8 cellular contexts compared by ENCODE assay signal in the genomic region with DNA sequence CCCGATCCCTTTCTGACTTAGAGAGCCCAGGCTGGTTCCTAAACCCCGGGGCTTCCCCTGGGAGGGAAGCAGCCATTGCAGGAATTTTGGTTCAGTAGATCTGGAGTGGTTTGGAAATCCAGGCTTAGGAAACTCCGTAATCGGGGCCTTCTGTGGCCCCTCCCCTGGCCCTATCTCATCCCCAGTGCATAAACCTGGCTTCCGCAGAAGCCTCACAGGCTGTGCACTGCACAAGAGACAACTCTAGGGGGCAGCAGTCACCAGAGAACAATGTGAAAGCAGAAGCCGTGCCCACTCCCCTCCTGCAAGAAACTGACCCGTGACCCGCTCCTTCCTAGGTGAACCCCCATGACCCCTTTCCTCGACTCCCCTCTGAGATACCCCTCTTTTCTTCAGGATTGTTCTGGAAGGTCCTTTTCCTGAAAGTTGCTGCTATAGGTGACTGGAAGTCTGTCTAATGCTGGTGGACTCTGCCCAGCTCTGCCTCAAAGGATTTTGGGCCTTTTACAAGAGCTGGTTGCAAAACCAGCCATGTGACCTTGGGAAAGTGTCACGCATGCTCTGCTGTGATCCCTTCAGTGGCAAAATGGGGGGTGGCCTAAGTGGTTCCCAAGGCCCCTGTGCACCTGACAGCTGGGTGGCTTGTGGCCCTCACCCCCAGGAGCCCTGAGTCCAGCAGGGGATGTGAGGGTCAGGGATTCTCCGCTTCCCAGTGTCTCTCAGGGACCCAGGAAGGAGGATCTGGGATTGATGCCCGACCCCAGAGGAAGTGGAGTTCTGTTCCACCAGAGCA. TPM values are rescaled to one million over a fixed set of nuclear protein-coding genes. Genes with fewer than 3 reads are reported as not detected.
DNase-seq lines count a peak whose midpoint lies in the region; ATAC-seq and TF ChIP-seq lines count a peak whose summit lies in the region.

No MANE protein-coding gene starts in this region.

- H3K9me3 Mint-ChIP-seq in activated B cell treated with CpG ODN at 0.5 μM for 24 hours: no peaks in the 10 kb centered on the region

- ATAC-seq in IMR-90 (ENCODE audit: low read depth) (peak; percentile 66), activated B cell treated with CpG ODN at 0.5 μM for 24 hours (ENCODE audit: low read depth) (peak; percentile 69), GM18505 (IDR thresholded peaks at IDR 0.05; ENCODE audit: unreplicated experiment) (no peak), HG03571 (IDR thresholded peaks at IDR 0.05; ENCODE audit: unreplicated experiment) (no peak)

- no peak overlapping the region for H2BK20ac ChIP-seq in IMR-90 (ENCODE audit: low read depth, low read length)

- peaks cover 52% of the 10 kb centered on the region for H3K27me3 Mint-ChIP-seq in activated B cell treated with CpG ODN at 0.5 μM for 24 hours

- H3K4me3 ChIP-seq in BLaER1 treated with 17β-estradiol and CSF1 and Interleukin-3, amounts not matched to agents 10 nM and 100 nM: peak overlapping the region in 9 of 10 experiments; percentile 1 to 61 (median 38); a peak in 13 of 20 replicates
- no peak overlapping the region for H3K4me3 ChIP-seq in IMR-90 (ENCODE audit: insufficient read depth, low read depth, low read length)
- H3K4me3 ChIP-seq in duodenal mucosa (ENCODE audit: low read depth in 1 of 2, low read length in 2 of 2): peak overlapping the region; percentile 61 to 70
- H3K4me3 ChIP-seq in lower leg skin (ENCODE audit: low read depth, poor library complexity, severe bottlenecking): peak overlapping the region; percentile 16

- no peaks in the 10 kb centered on the region for H3K79me1 ChIP-seq in IMR-90 (ENCODE audit: low read depth in 1 of 2, low read length in 2 of 2)

- no peak overlapping the region for H2AK9ac ChIP-seq in IMR-90 (replicated peaks; ENCODE audit: low read depth, low read length, poor library complexity)

- no peak overlapping the region for H2BK15ac ChIP-seq in IMR-90 (ENCODE audit: low read depth, low read length)

- no peak overlapping the region for H2BK120ac ChIP-seq in IMR-90 (ENCODE audit: low read depth, low read length)

- no peaks in the 10 kb centered on the region for H3K9me3 ChIP-seq in BLaER1 treated with 17β-estradiol and CSF1 and Interleukin-3, amounts not matched to agents 10 nM and 100 nM (replicated peaks in 1 of 11)
- H3K9me3 ChIP-seq in IMR-90 (ENCODE audit: control insufficient read depth, insufficient read depth, low read length) (no peaks in the 10 kb centered on the region), duodenal mucosa (ENCODE audit: control insufficient read depth in 1 of 2, low read length in 2 of 2) (no peaks in the 10 kb centered on the region)

- in situ Hi-C loops in IMR-90 (cut with MboI; ENCODE audit: low sequenced_read_pairs): no loop called here

- CTCF ChIA-PET in IMR-90 (lab: Yijun Ruan, JAX): interaction anchor here (1.0 kb wide), 1 partner anchor 24 kb away, joined by 3 read pairs; no protein-coding TSS in a partner anchor
- CTCF ChIA-PET in activated B cell treated with CpG ODN at 0.5 μM for 24 hours (lab: Charles Lee): no interaction called here

- H2AFZ ChIP-seq in IMR-90 (replicated peaks; ENCODE audit: low read length, poor library complexity): peak overlapping the region; percentile 29

- DNase-seq in IMR-90 (no peak), activated B cell treated with CpG ODN at 0.5 μM for 24 hours (no peak), lower leg skin (ENCODE audit: low spot score in 2 of 2) (peak in 1 of 2 donors; percentile 86)
- peak; percentile 24 to 46 for DNase-seq in stimulated activated CD8-positive, alpha-beta memory T cell treated with anti-CD3 and anti-CD28 coated beads, Interleukin-2, amount 100 ng/mL, for 48 hours (ENCODE audit: low read depth in 2 of 2)

- TF ChIP-seq RAD21 in IMR-90 (IDR thresholded peaks at IDR 0.05; ENCODE audit: low read length): peak; percentile 30; the same call in 1 of the 2 replicates

- H3K4me3 Mint-ChIP-seq in activated B cell treated with CpG ODN at 0.5 μM for 24 hours: peak overlapping the region; percentile 66

- WGBS in IMR-90 (ENCODE audit: extremely low coverage in 2 of 2, insufficient read length in 1 of 2), 2 experiments: 80% methylated on average over 1 of the region's 12 CpGs; no CpG with 5 or more reads in 1 of the 2 experiments
- 30 to 39% methylated on average over 10 to 11 of the region's 12 CpGs for WGBS in lower leg skin, 2 donors

- dilution Hi-C loops in IMR-90 (cut with HindIII; ENCODE audit: low sequenced_read_pairs, unreplicated experiment): no loop called here

- H3K14ac ChIP-seq in IMR-90 (replicated peaks; ENCODE audit: low read depth, low read length): no peak overlapping the region

- intact Hi-C loops in IMR-90 (cut with micrococcal nuclease): no loop called here
- intact Hi-C loops in activated B cell treated with CpG ODN at 0.5 μM for 24 hours (cut with micrococcal nuclease): no loop called here
- intact Hi-C loops in lower leg skin (cut with DNase I; ENCODE audit: low total_unique reads): no loop called here

- H3K4me1 Mint-ChIP-seq in activated B cell treated with CpG ODN at 0.5 μM for 24 hours: peaks cover 20% of the 10 kb centered on the region

- no peak overlapping the region for H4K5ac ChIP-seq in IMR-90 (ENCODE audit: low read depth, low read length)

- H3K9me1 ChIP-seq in IMR-90 (ENCODE audit: insufficient read depth, low read length): no peaks in the 10 kb centered on the region

- H3K27ac Mint-ChIP-seq in activated B cell treated with CpG ODN at 0.5 μM for 24 hours: no peak overlapping the region

- peaks cover 17 to 80% (median 68%) of the 10 kb centered on the region in 11 experiments for H3K27me3 ChIP-seq in BLaER1 treated with 17β-estradiol and CSF1 and Interleukin-3, amounts not matched to agents 10 nM and 100 nM
- H3K27me3 ChIP-seq in IMR-90 (ENCODE audit: control insufficient read depth, insufficient read depth, low read length): peaks cover 78% of the 10 kb centered on the region
- peaks cover 0 to 23% of the 10 kb centered on the region in 2 donors for H3K27me3 ChIP-seq in duodenal mucosa (ENCODE audit: control insufficient read depth in 1 of 2, insufficient read depth in 2 of 2, low read length in 2 of 2)

- peak overlapping the region in 6 of 11 experiments; percentile 7 to 47 (median 40); a peak in 5 of 22 replicates for H3K9ac ChIP-seq in BLaER1 treated with 17β-estradiol and CSF1 and Interleukin-3, amounts not matched to agents 10 nM and 100 nM
- no peak overlapping the region for H3K9ac ChIP-seq in IMR-90 (ENCODE audit: low read depth, low read length)
- H3K9ac ChIP-seq in duodenal mucosa (ENCODE audit: low read depth in 1 of 2, low read length in 2 of 2): peak overlapping the region in 1 of 2 donors; percentile 43

- H3K4me2 ChIP-seq in BLaER1 treated with 17β-estradiol and CSF1 and Interleukin-3, amounts not matched to agents 10 nM and 100 nM: peak overlapping the region; percentile 45 to 86 (median 70)
- H3K4me2 ChIP-seq in IMR-90 (ENCODE audit: low read depth, low read length): peak overlapping the region; percentile 1; the same call in 1 of the 2 replicates

- no peak overlapping the region for H2AK5ac ChIP-seq in IMR-90 (ENCODE audit: low read depth, low read length)

- no peak overlapping the region for H4K91ac ChIP-seq in IMR-90 (ENCODE audit: insufficient read depth, low read depth, low read length)

- no peak overlapping the region for H2BK5ac ChIP-seq in IMR-90 (ENCODE audit: low read depth, low read length, poor library complexity, severe bottlenecking)

- no peak overlapping the region for H4K8ac ChIP-seq in IMR-90 (ENCODE audit: low read depth in 2 of 2, low read length in 2 of 2)

- POLR2A ChIA-PET in IMR-90 (lab: Charles Lee; ENCODE audit: unreplicated experiment): no interaction called here
- POLR2A ChIA-PET in activated B cell treated with CpG ODN at 0.5 μM for 24 hours (lab: Charles Lee): no interaction called here

- TF ChIP-seq POLR2A in IMR-90 (IDR thresholded peaks at IDR 0.05; ENCODE audit: low read depth, low read length) (no peak), lower leg skin (IDR thresholded peaks at IDR 0.05) (no peak), GM18505 (IDR thresholded peaks at IDR 0.05; ENCODE audit: borderline replicate concordance, extremely low read depth, insufficient read depth, insufficient read length) (no peak)

- peak overlapping the region in 2 of 11 experiments; percentile 13 to 65; a peak in 2 of 22 replicates for H3K27ac ChIP-seq in BLaER1 treated with 17β-estradiol and CSF1 and Interleukin-3, amounts not matched to agents 10 nM and 100 nM
- H3K27ac ChIP-seq in IMR-90 (ENCODE audit: insufficient read depth, low read length) (no peak overlapping the region), duodenal mucosa (ENCODE audit: low read depth, low read length) (no peak overlapping the region)

- no peaks in the 10 kb centered on the region for H3K36me3 Mint-ChIP-seq in activated B cell treated with CpG ODN at 0.5 μM for 24 hours (ENCODE audit: low read depth)

- no TSS peak for BruUV-seq in IMR-90 (replicated peaks; lab: Mats Ljungman, UMichigan)

- peaks cover 0 to 16% (median 0%) of the 10 kb centered on the region in 11 experiments; a peak in 5 of 22 replicates for H4K20me1 ChIP-seq in BLaER1 treated with 17β-estradiol and CSF1 and Interleukin-3, amounts not matched to agents 10 nM and 100 nM
- no peaks in the 10 kb centered on the region for H4K20me1 ChIP-seq in IMR-90 (ENCODE audit: insufficient read depth, low read length)

- no peak overlapping the region for H3K4ac ChIP-seq in IMR-90 (ENCODE audit: low read depth, low read length)

- H3K4me1 ChIP-seq in BLaER1 treated with 17β-estradiol and CSF1 and Interleukin-3, amounts not matched to agents 10 nM and 100 nM: peaks cover 33 to 74% (median 57%) of the 10 kb centered on the region in 10 experiments
- peaks cover 3% of the 10 kb centered on the region; the same call in 1 of the 2 replicates for H3K4me1 ChIP-seq in IMR-90 (ENCODE audit: control insufficient read depth, insufficient read depth, low read length)
- H3K4me1 ChIP-seq in duodenal mucosa (ENCODE audit: control insufficient read depth in 1 of 2, insufficient read depth in 2 of 2, low read length in 2 of 2): peaks cover 15 to 17% of the 10 kb centered on the region in 2 donors

- no peak overlapping the region for H3K18ac ChIP-seq in IMR-90 (ENCODE audit: low read depth, low read length)

- no peak overlapping the region for H3K56ac ChIP-seq in IMR-90 (ENCODE audit: extremely low read depth, insufficient read depth, low read length)

- H3K23ac ChIP-seq in IMR-90 (ENCODE audit: low read depth, low read length): no peak overlapping the region

- H3K36me3 ChIP-seq in BLaER1 treated with 17β-estradiol and CSF1 and Interleukin-3, amounts not matched to agents 10 nM and 100 nM: no peaks in the 10 kb centered on the region
- H3K36me3 ChIP-seq in IMR-90 (ENCODE audit: control insufficient read depth, insufficient read depth, low read length) (no peaks in the 10 kb centered on the region), duodenal mucosa (ENCODE audit: control insufficient read depth in 1 of 2, insufficient read depth in 2 of 2, low read length in 2 of 2) (no peaks in the 10 kb centered on the region)

- TF ChIP-seq CTCF in IMR-90 (conservative IDR thresholded peaks at IDR 0.05; ENCODE audit: low read depth, low read length): peak; percentile 48
- no peak for TF ChIP-seq CTCF in activated B cell treated with CpG ODN at 0.5 μM for 24 hours (IDR thresholded peaks at IDR 0.05)
- peak in 1 of 3 donors; percentile 54 for TF ChIP-seq CTCF in lower leg skin (IDR thresholded peaks at IDR 0.05)

RNA-seq across cellular contexts. Expression of gene GUCY2D, which starts 14.4 kb away (rescaled TPM):
- total RNA-seq in IMR-90 (2012; rRNA removed) (not detected in 2 replicates), activated B cell treated with CpG ODN at 0.5 μM for 24 hours (not detected in 2 replicates), lower leg skin (under 1 TPM in 1 of 4 donors, not detected in 3; 0.13 TPM)
- polyA plus RNA-seq in IMR-90 (2012; rRNA removed): 0.03 TPM in 1 of 2 replicates, not detected in the other
- polyA plus RNA-seq in IMR-90 (2012; cell fraction: cytosol; rRNA removed): not detected in 2 replicates
- not detected in 2 replicates for polyA plus RNA-seq in IMR-90 (2012; cell fraction: nucleus; rRNA removed; ENCODE audit: low replicate concordance)

RNA-seq across cellular contexts. Expression of gene ALOX15B, which starts 22.0 kb away (rescaled TPM):
- total RNA-seq in IMR-90 (2012; rRNA removed) (not detected in 2 replicates), activated B cell treated with CpG ODN at 0.5 μM for 24 hours (not detected in 2 replicates), lower leg skin (100 to 1,000 TPM in 1 of 4 donors, 10 to 100 TPM in 3; 13.9 to 116 (median 59.9) TPM)
- polyA plus RNA-seq in IMR-90 (2012; rRNA removed): not detected in 2 replicates
- polyA plus RNA-seq in IMR-90 (2012; cell fraction: cytosol; rRNA removed): 0.03 TPM in 1 of 2 replicates, not detected in the other
- not detected in 2 replicates for polyA plus RNA-seq in IMR-90 (2012; cell fraction: nucleus; rRNA removed; ENCODE audit: low replicate concordance)

Comparison
In these comparisons a context has a peak if more than half of its experiments do, and no peak if none do; other contexts are left out.
1. ATAC-seq: peak in IMR-90 (single experiment) and activated B cell treated with CpG ODN at 0.5 μM for 24 hours (single experiment); none in GM18505 (single experiment) and HG03571 (single experiment).
2. DNase-seq: peak in stimulated activated CD8-positive, alpha-beta memory T cell treated with anti-CD3 and anti-CD28 coated beads, Interleukin-2, amount 100 ng/mL, for 48 hours (2 of 2); none in IMR-90 (single experiment) and activated B cell treated with CpG ODN at 0.5 μM for 24 hours (single experiment).
3. RNA of gene ALOX15B, which starts 22.0 kb away (total RNA-seq): 13.9 to 116 TPM in lower leg skin; not detected in IMR-90 and not detected in activated B cell treated with CpG ODN at 0.5 μM for 24 hours; every median in the first group is over 10 times any median in the second.